In genomic region chr16:67865318-67865717, GRCh38 we compare ENCODE assay signal across 7 cellular contexts. TPM values are rescaled to one million over a fixed set of nuclear protein-coding genes. Genes with fewer than 3 reads are reported as not detected.
DNase-seq lines count a peak whose midpoint lies in the region; ATAC-seq and TF ChIP-seq lines count a peak whose summit lies in the region.
"Had no signal": no experiment of that assay in that cellular context is flagged by ENCODE, and none has a peak within 500 bp of the region (broad histone marks: within the 10 kb centered on the region; RNA-seq: fewer than 3 reads in every experiment).

No MANE protein-coding gene starts in this region.

- H3K27ac ChIP-seq in 22Rv1 (no peak overlapping the region), substantia nigra (ENCODE audit: low read depth, low read length, poor library complexity, severe bottlenecking) (no peak overlapping the region)

- CTCF ChIA-PET in HEK293T (lab: Yijun Ruan, JAX) = interaction anchor here (0.6 to 1.3 kb wide), 5 partner anchors 19 to 203 kb away, joined by 3 to 9 read pairs (median 4); partner anchors contain the start of gene NRN1L

- TF ChIP-seq CTCF in 22Rv1 (IDR thresholded peaks at IDR 0.05) = peak; percentile 59

- intact Hi-C loops in Right ventricle myocardium inferior (cut with DNase I) = no loop called here

- POLR2A ChIA-PET in HEK293T (lab: Yijun Ruan, JAX) = interaction anchor here (0.6 to 1.4 kb wide), 4 partner anchors 19 to 63 kb away, joined by 3 to 5 read pairs (median 4); no protein-coding TSS in a partner anchor

- DNase-seq in HEK293T (ENCODE audit: extremely low spot score) (peak; percentile 42), cerebellar cortex (ENCODE audit: low spot score) (peak; percentile 31), kidney glomerular epithelial cell (lab: John Stamatoyannopoulos, UW) (no peak), substantia nigra (lab: John Stamatoyannopoulos, UW) (no peak), Right ventricle myocardium inferior (ENCODE audit: missing footprints) (no peak)

- no peak for ATAC-seq in Right ventricle myocardium inferior

TF ChIP-seq in HEK293T, 16 proteins besides CTCF, POLR2A, EP300 and RAD21:
- TF ChIP-seq CTBP1 (IDR thresholded peaks at IDR 0.05; ENCODE audit: borderline replicate concordance) (no peak), ZNF384 (IDR thresholded peaks at IDR 0.05) (no peak), L3MBTL2 (conservative IDR thresholded peaks at IDR 0.05) (no peak), SUZ12 (IDR thresholded peaks at IDR 0.05) (no peak), NFRKB (IDR thresholded peaks at IDR 0.05) (no peak), HDGF (IDR thresholded peaks at IDR 0.05; ENCODE audit: borderline replicate concordance) (no peak), FOXM1 (IDR thresholded peaks at IDR 0.05; ENCODE audit: borderline replicate concordance) (no peak), BHLHE40 (IDR thresholded peaks at IDR 0.05; ENCODE audit: borderline replicate concordance) (no peak), SP1 (IDR thresholded peaks at IDR 0.05) (no peak), LEF1 (IDR thresholded peaks at IDR 0.05; ENCODE audit: borderline replicate concordance) (no peak), PKNOX1 (IDR thresholded peaks at IDR 0.05) (no peak)

RNA-seq across cellular contexts. Expression of gene EDC4, which starts 7.5 kb away (rescaled TPM):
- total RNA-seq in Right ventricle myocardium inferior = 35.4 TPM

RNA-seq across cellular contexts. Expression of gene CENPT, which starts 17.8 kb away (rescaled TPM):
- total RNA-seq in Right ventricle myocardium inferior = 21.3 TPM

RNA-seq across cellular contexts. Expression of gene NUTF2, which starts 18.6 kb away (rescaled TPM):
- 86.6 TPM for total RNA-seq in Right ventricle myocardium inferior

RNA-seq across cellular contexts. Expression of gene NRN1L, which starts 19.4 kb away (rescaled TPM):
- total RNA-seq in Right ventricle myocardium inferior = 0.54 TPM
- total RNA-seq: urinary bladder had no signal

RNA-seq across cellular contexts. Expression of gene THAP11, which starts 23.2 kb away (rescaled TPM):
- total RNA-seq in Right ventricle myocardium inferior = 32.3 TPM

Comparison
In these comparisons a context has a peak if more than half of its experiments do, and no peak if none do; other contexts are left out.
1. DNase-seq: peak in HEK293T (single experiment) and cerebellar cortex (single experiment); none in kidney glomerular epithelial cell (single experiment), substantia nigra (0 of 49) and Right ventricle myocardium inferior (single experiment).